In genomic region chr16:50024207-50024606, GRCh38 we compare ENCODE assay signal across 10 cellular contexts. TPM values are rescaled to one million over a fixed set of nuclear protein-coding genes. Genes with fewer than 3 reads are reported as not detected.
DNase-seq lines count a peak whose midpoint lies in the region; ATAC-seq and TF ChIP-seq lines count a peak whose summit lies in the region.
"Had no signal": no experiment of that assay in that cellular context is flagged by ENCODE, and none has a peak within 500 bp of the region (broad histone marks: within the 10 kb centered on the region; RNA-seq: fewer than 3 reads in every experiment).

No MANE protein-coding gene starts in this region.

- RAD21 ChIA-PET in HCT116 (lab: Charles Lee; ENCODE audit: low non-redundant PET in 1 of 2, low total read pairs in 2 of 2, uncharacterized antibody in 2 of 2, unreplicated experiment in 2 of 2), result interaction anchor here (1.2 to 1.6 kb wide), 2 partner anchors 186 to 187 kb away, joined by 5 to 9 read pairs; no protein-coding TSS in a partner anchor

- no peak for TF ChIP-seq POLR2A in HCT116 (IDR thresholded peaks at IDR 0.05; ENCODE audit: borderline replicate concordance, extremely low read depth, insufficient read depth, insufficient read length)

- H3K27me3 ChIP-seq in BLaER1, result no peaks in the 10 kb centered on the region
- H3K27me3 ChIP-seq in HCT116 (ENCODE audit: insufficient read depth, low read length), result no peaks in the 10 kb centered on the region
- H3K27me3 ChIP-seq: brain microvascular endothelial cell had no signal

- H2AFZ ChIP-seq in HCT116 (ENCODE audit: low read depth, low read length, poor library complexity, severe bottlenecking), result peak overlapping the region; percentile 98

- H3K9me2 ChIP-seq in HCT116 (ENCODE audit: insufficient read depth), result no peaks in the 10 kb centered on the region

- DNase-seq in HCT116 (ENCODE audit: low read depth, low spot score) (no peak), natural killer cell (no peak), AG20443 (ENCODE audit: low spot score) (no peak), OCI-M1 (lab: John Stamatoyannopoulos, UW) (no peak), left colon (no peak)
- DNase-seq in activated naive CD8-positive, alpha-beta T cell treated with anti-CD3 and anti-CD28 coated beads for 36 hours, result no peak

- H3K9me3 ChIP-seq in BLaER1 (no peaks in the 10 kb centered on the region), HCT116 (ENCODE audit: control insufficient read depth in 1 of 2, insufficient read depth in 1 of 2, low read depth in 1 of 2, low read length in 2 of 2) (no peaks in the 10 kb centered on the region)

- H3K4me3 ChIP-seq in BLaER1 (no peak overlapping the region), HCT116 (replicated peaks in 1 of 2; ENCODE audit: low read depth in 1 of 2, low read length in 2 of 2) (peak overlapping the region; percentile 38 to 97)

- H3K4me3 Mint-ChIP-seq in activated naive CD8-positive, alpha-beta T cell treated with anti-CD3 and anti-CD28 coated beads for 36 hours, result peak overlapping the region; percentile 89
- no peak overlapping the region for H3K4me3 Mint-ChIP-seq in natural killer cell

- H3K4me1 ChIP-seq in BLaER1, result peaks cover 28% of the 10 kb centered on the region
- peaks cover 4 to 15% of the 10 kb centered on the region in 2 experiments; a peak in 2 of 4 replicates for H3K4me1 ChIP-seq in HCT116 (ENCODE audit: control insufficient read depth in 1 of 2, insufficient read depth in 2 of 2, low read length in 2 of 2)

- H3K36me3 ChIP-seq in BLaER1 (peaks cover 9% of the 10 kb centered on the region), HCT116 (ENCODE audit: control insufficient read depth in 1 of 2, insufficient read depth in 2 of 2, low read length in 2 of 2) (no peaks in the 10 kb centered on the region)
- H3K36me3 ChIP-seq: brain microvascular endothelial cell had no signal

- intact Hi-C loops in HCT116 (cut with micrococcal nuclease) (loop anchor here (2.0 to 10.0 kb wide), 2 partner anchors 187 to 331 kb away; no protein-coding TSS in a partner anchor), natural killer cell (cut with micrococcal nuclease) (loop anchor here (1.0 to 10.0 kb wide), 5 partner anchors 43 to 641 kb away; partner anchors contain the start of gene TENT4B), left colon (cut with DNase I, micrococcal nuclease) (loop anchor here in 1 of 2 donors (2.0 to 10.0 kb wide), 3 partner anchors 187 to 641 kb away; partner anchors contain the start of gene BRD7)

- peaks cover 24% of the 10 kb centered on the region for H3K79me2 ChIP-seq in HCT116 (ENCODE audit: insufficient read depth, low read length)

- CTCF ChIA-PET in HCT116 (lab: Charles Lee), result interaction anchor here (1.1 to 2.3 kb wide), 11 partner anchors 11 to 619 kb away, joined by 3 to 65 read pairs (median 7); partner anchors contain the start of gene HEATR3

- POLR2A ChIA-PET in HCT116 (lab: Charles Lee), result interaction anchor here (0.5 to 1.2 kb wide), 2 partner anchors 41 to 480 kb away, joined by 3 to 8 read pairs; partner anchors contain the start of gene HEATR3

- BruUV-seq in HCT116 (replicated peaks; lab: Mats Ljungman, UMichigan), result no TSS peak

- H3K27ac Mint-ChIP-seq in activated naive CD8-positive, alpha-beta T cell treated with anti-CD3 and anti-CD28 coated beads for 36 hours, result peak overlapping the region; percentile 79
- H3K27ac Mint-ChIP-seq in natural killer cell, result peak overlapping the region; percentile 80 to 96

- H4K20me1 ChIP-seq in BLaER1 (peaks cover 30% of the 10 kb centered on the region), HCT116 (ENCODE audit: insufficient read depth) (no peaks in the 10 kb centered on the region)

- H3K4me1 Mint-ChIP-seq in activated naive CD8-positive, alpha-beta T cell treated with anti-CD3 and anti-CD28 coated beads for 36 hours, result peaks cover 14% of the 10 kb centered on the region
- H3K4me1 Mint-ChIP-seq in natural killer cell, result peaks cover 14 to 15% of the 10 kb centered on the region in 2 donors

- H3K4me2 ChIP-seq in BLaER1, result peak overlapping the region; percentile 62
- peak overlapping the region; percentile 83 for H3K4me2 ChIP-seq in HCT116 (ENCODE audit: low read length)

- no peaks in the 10 kb centered on the region for H3K36me3 Mint-ChIP-seq in activated naive CD8-positive, alpha-beta T cell treated with anti-CD3 and anti-CD28 coated beads for 36 hours
- no peaks in the 10 kb centered on the region for H3K36me3 Mint-ChIP-seq in natural killer cell

- no peaks in the 10 kb centered on the region for H3K27me3 Mint-ChIP-seq in activated naive CD8-positive, alpha-beta T cell treated with anti-CD3 and anti-CD28 coated beads for 36 hours
- peaks cover 9 to 10% of the 10 kb centered on the region in 2 donors for H3K27me3 Mint-ChIP-seq in natural killer cell (ENCODE audit: low read depth in 2 of 2)
- H3K27me3 Mint-ChIP-seq: activated CD4-positive, alpha-beta T cell treated with anti-CD3 and anti-CD28 coated beads, Interleukin-2, amount 10 ng/mL, durations not matched to agents 7 days and 5 days had no signal

- no peak overlapping the region for H3K9ac ChIP-seq in BLaER1
- H3K9ac ChIP-seq in HCT116 (ENCODE audit: low read length), result peak overlapping the region; percentile 8; the same call in 1 of the 2 replicates

- no peak for TF ChIP-seq RAD21 in HCT116 (IDR thresholded peaks at IDR 0.05; ENCODE audit: low read depth)

- TF ChIP-seq CTCF in HCT116 (IDR thresholded peaks at IDR 0.05 in 2 of 3, conservative IDR thresholded peaks at IDR 0.05 in 1 of 3; ENCODE audit: borderline replicate concordance in 1 of 3, insufficient read depth in 1 of 3, low read depth in 2 of 3, low read length in 2 of 3), result no peak
- TF ChIP-seq CTCF in natural killer cell (IDR thresholded peaks at IDR 0.05), result no peak

- no peaks in the 10 kb centered on the region for H3K9me3 Mint-ChIP-seq in activated naive CD8-positive, alpha-beta T cell treated with anti-CD3 and anti-CD28 coated beads for 36 hours
- H3K9me3 Mint-ChIP-seq in natural killer cell, result no peaks in the 10 kb centered on the region
- H3K9me3 Mint-ChIP-seq: activated CD4-positive, alpha-beta T cell treated with anti-CD3 and anti-CD28 coated beads, Interleukin-2, amount 10 ng/mL, durations not matched to agents 7 days and 5 days had no signal

- H3K27ac ChIP-seq in BLaER1, result no peak overlapping the region
- H3K27ac ChIP-seq in HCT116 (ENCODE audit: low read depth, low read length), result no peak overlapping the region
- H3K27ac ChIP-seq: brain microvascular endothelial cell had no signal

- ATAC-seq in HCT116, result no peak
- no peak for ATAC-seq in natural killer cell
- no peak for ATAC-seq in GM21717 (IDR thresholded peaks at IDR 0.05; ENCODE audit: unreplicated experiment)
- ATAC-seq in left colon, result no peak

TF ChIP-seq in HCT116, 20 proteins besides CTCF, POLR2A, EP300 and RAD21:
- TF ChIP-seq EGR1 (IDR thresholded peaks at IDR 0.05; ENCODE audit: low read depth) (no peak), JUND (IDR thresholded peaks at IDR 0.05) (no peak), TCF7L2 (IDR thresholded peaks at IDR 0.05; ENCODE audit: borderline replicate concordance, extremely low read depth, insufficient read depth, insufficient read length) (no peak), SIN3A (IDR thresholded peaks at IDR 0.05; ENCODE audit: low read depth) (no peak), ZNF274 (IDR thresholded peaks at IDR 0.05; ENCODE audit: low read depth, low read length) (no peak), EZH2phosphoT487 (IDR thresholded peaks at IDR 0.05; ENCODE audit: borderline replicate concordance) (no peak), POLR2AphosphoS5 (IDR thresholded peaks at IDR 0.05; ENCODE audit: low read depth, low read length) (no peak)

RNA-seq across cellular contexts. Expression of gene CNEP1R1, which starts 0.8 kb away (rescaled TPM):
- 14.6 TPM for total RNA-seq in HCT116 (2021; ENCODE audit: unreplicated experiment)
- 7.0 and 9.0 TPM in 2 replicates for polyA plus RNA-seq in HCT116 (2012)
- total RNA-seq in activated naive CD8-positive, alpha-beta T cell treated with anti-CD3 and anti-CD28 coated beads for 36 hours, result 10 to 100 TPM; 15.6 to 16.0 TPM
- total RNA-seq in natural killer cell, result 10 to 100 TPM; 34.3 to 41.6 (median 37.5) TPM
- 10 to 100 TPM; 17.8 to 19.2 TPM for total RNA-seq in left colon

RNA-seq across cellular contexts. Expression of gene HEATR3, which starts 41.6 kb away (rescaled TPM):
- total RNA-seq in HCT116 (2021; ENCODE audit: unreplicated experiment), result 16.3 TPM
- polyA plus RNA-seq in HCT116 (2012), result 5.4 and 7.3 TPM in 2 replicates
- 10 to 100 TPM; 26.8 to 27.6 TPM for total RNA-seq in activated naive CD8-positive, alpha-beta T cell treated with anti-CD3 and anti-CD28 coated beads for 36 hours
- 10 to 100 TPM; 14.6 to 25.0 (median 21.4) TPM for total RNA-seq in natural killer cell
- 10 to 100 TPM; 17.4 to 22.5 TPM for total RNA-seq in left colon
